Comparison of ENCODE assay signal across 1 cellular context in genomic region chr17:60390223-60390622, GRCh38.
TF ChIP-seq lines count a peak whose summit lies in the region.

No MANE protein-coding gene starts in this region.

TF ChIP-seq in GM23338, 12 proteins besides CTCF, POLR2A, EP300 and RAD21 (continued from another document):
- no peak for TF ChIP-seq REST (IDR thresholded peaks at IDR 0.05; ENCODE audit: unreplicated experiment)
- no peak for TF ChIP-seq EZH2phosphoT487 (IDR thresholded peaks at IDR 0.05; ENCODE audit: unreplicated experiment)
- TF ChIP-seq ZNF114 (CRISPR knock-in tag; IDR thresholded peaks at IDR 0.05), result no peak
- TF ChIP-seq EZH2 (IDR thresholded peaks at IDR 0.05; ENCODE audit: low read depth, unreplicated experiment), result no peak
- no peak for TF ChIP-seq NANOG (IDR thresholded peaks at IDR 0.05; ENCODE audit: borderline replicate concordance)
